In the genomic region with DNA sequence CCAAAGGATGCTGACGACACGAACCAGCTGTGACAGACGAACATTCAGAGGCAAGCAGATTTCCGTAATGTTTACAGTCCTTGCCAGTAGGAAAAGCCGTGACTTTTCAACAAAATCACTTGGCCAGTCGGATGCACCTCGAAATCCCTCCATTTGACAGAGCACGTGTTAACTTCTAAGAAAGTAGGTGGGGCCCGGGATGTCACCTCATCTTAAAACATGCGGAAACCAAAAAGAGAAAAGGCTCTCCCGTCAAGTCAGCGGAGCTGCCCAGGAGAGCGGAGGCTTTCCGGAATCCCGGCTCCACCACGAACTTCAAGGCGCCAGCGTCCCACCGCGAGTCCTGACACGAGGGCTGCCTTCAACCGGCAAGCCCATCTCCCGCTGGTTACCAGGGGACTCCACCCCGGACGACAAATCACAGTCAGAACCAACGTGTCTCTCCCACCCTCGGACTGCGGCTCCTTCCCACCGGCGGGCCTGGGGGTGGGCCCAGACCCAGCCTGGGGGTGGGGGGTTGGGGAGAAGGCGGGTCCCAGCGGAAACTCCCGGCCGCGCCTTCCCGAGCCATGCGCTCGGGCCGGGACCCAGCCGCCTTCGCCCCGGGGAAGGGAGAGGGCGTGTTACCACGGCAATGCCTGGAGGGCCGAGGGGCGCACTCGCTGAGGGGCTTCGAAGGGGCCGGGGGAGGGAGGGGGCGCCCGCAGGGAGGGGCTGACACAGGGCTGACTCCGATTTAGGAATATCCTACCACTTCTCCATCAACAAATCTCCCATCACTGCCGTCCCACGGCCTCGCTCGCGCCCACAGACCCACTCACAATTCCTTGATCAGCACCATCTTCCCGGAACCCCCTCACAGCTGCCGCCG, we compare ENCODE assay signal across 1 cellular context.
TF ChIP-seq lines count a peak whose summit lies in the region.

No MANE protein-coding gene starts in this region.

TF ChIP-seq in K562, 482 proteins besides CTCF, POLR2A, EP300 and RAD21 (continued from another document):
- TF ChIP-seq, protein P1, sequence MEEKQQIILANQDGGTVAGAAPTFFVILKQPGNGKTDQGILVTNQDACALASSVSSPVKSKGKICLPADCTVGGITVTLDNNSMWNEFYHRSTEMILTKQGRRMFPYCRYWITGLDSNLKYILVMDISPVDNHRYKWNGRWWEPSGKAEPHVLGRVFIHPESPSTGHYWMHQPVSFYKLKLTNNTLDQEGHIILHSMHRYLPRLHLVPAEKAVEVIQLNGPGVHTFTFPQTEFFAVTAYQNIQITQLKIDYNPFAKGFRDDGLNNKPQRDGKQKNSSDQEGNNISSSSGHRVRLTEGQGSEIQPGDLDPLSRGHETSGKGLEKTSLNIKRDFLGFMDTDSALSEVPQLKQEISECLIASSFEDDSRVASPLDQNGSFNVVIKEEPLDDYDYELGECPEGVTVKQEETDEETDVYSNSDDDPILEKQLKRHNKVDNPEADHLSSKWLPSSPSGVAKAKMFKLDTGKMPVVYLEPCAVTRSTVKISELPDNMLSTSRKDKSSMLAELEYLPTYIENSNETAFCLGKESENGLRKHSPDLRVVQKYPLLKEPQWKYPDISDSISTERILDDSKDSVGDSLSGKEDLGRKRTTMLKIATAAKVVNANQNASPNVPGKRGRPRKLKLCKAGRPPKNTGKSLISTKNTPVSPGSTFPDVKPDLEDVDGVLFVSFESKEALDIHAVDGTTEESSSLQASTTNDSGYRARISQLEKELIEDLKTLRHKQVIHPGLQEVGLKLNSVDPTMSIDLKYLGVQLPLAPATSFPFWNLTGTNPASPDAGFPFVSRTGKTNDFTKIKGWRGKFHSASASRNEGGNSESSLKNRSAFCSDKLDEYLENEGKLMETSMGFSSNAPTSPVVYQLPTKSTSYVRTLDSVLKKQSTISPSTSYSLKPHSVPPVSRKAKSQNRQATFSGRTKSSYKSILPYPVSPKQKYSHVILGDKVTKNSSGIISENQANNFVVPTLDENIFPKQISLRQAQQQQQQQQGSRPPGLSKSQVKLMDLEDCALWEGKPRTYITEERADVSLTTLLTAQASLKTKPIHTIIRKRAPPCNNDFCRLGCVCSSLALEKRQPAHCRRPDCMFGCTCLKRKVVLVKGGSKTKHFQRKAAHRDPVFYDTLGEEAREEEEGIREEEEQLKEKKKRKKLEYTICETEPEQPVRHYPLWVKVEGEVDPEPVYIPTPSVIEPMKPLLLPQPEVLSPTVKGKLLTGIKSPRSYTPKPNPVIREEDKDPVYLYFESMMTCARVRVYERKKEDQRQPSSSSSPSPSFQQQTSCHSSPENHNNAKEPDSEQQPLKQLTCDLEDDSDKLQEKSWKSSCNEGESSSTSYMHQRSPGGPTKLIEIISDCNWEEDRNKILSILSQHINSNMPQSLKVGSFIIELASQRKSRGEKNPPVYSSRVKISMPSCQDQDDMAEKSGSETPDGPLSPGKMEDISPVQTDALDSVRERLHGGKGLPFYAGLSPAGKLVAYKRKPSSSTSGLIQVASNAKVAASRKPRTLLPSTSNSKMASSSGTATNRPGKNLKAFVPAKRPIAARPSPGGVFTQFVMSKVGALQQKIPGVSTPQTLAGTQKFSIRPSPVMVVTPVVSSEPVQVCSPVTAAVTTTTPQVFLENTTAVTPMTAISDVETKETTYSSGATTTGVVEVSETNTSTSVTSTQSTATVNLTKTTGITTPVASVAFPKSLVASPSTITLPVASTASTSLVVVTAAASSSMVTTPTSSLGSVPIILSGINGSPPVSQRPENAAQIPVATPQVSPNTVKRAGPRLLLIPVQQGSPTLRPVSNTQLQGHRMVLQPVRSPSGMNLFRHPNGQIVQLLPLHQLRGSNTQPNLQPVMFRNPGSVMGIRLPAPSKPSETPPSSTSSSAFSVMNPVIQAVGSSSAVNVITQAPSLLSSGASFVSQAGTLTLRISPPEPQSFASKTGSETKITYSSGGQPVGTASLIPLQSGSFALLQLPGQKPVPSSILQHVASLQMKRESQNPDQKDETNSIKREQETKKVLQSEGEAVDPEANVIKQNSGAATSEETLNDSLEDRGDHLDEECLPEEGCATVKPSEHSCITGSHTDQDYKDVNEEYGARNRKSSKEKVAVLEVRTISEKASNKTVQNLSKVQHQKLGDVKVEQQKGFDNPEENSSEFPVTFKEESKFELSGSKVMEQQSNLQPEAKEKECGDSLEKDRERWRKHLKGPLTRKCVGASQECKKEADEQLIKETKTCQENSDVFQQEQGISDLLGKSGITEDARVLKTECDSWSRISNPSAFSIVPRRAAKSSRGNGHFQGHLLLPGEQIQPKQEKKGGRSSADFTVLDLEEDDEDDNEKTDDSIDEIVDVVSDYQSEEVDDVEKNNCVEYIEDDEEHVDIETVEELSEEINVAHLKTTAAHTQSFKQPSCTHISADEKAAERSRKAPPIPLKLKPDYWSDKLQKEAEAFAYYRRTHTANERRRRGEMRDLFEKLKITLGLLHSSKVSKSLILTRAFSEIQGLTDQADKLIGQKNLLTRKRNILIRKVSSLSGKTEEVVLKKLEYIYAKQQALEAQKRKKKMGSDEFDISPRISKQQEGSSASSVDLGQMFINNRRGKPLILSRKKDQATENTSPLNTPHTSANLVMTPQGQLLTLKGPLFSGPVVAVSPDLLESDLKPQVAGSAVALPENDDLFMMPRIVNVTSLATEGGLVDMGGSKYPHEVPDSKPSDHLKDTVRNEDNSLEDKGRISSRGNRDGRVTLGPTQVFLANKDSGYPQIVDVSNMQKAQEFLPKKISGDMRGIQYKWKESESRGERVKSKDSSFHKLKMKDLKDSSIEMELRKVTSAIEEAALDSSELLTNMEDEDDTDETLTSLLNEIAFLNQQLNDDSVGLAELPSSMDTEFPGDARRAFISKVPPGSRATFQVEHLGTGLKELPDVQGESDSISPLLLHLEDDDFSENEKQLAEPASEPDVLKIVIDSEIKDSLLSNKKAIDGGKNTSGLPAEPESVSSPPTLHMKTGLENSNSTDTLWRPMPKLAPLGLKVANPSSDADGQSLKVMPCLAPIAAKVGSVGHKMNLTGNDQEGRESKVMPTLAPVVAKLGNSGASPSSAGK (IDR thresholded peaks at IDR 0.05): peak; percentile 89
- 0 out of 2 replicates have a peak, but pooled peaks have one; percentile 49 for TF ChIP-seq ZNF592 (IDR thresholded peaks at IDR 0.05)
- TF ChIP-seq, protein P2, sequence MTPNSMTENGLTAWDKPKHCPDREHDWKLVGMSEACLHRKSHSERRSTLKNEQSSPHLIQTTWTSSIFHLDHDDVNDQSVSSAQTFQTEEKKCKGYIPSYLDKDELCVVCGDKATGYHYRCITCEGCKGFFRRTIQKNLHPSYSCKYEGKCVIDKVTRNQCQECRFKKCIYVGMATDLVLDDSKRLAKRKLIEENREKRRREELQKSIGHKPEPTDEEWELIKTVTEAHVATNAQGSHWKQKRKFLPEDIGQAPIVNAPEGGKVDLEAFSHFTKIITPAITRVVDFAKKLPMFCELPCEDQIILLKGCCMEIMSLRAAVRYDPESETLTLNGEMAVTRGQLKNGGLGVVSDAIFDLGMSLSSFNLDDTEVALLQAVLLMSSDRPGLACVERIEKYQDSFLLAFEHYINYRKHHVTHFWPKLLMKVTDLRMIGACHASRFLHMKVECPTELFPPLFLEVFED (CRISPR knock-in tag; conservative IDR thresholded peaks at IDR 0.05): no peak
- no peak for TF ChIP-seq KLF10 (CRISPR knock-in tag; IDR thresholded peaks at IDR 0.05)
TF ChIP-seq in K562: peak in this region for 23.
